Comparison of ENCODE assay signal across 15 cellular contexts in the genomic region with DNA sequence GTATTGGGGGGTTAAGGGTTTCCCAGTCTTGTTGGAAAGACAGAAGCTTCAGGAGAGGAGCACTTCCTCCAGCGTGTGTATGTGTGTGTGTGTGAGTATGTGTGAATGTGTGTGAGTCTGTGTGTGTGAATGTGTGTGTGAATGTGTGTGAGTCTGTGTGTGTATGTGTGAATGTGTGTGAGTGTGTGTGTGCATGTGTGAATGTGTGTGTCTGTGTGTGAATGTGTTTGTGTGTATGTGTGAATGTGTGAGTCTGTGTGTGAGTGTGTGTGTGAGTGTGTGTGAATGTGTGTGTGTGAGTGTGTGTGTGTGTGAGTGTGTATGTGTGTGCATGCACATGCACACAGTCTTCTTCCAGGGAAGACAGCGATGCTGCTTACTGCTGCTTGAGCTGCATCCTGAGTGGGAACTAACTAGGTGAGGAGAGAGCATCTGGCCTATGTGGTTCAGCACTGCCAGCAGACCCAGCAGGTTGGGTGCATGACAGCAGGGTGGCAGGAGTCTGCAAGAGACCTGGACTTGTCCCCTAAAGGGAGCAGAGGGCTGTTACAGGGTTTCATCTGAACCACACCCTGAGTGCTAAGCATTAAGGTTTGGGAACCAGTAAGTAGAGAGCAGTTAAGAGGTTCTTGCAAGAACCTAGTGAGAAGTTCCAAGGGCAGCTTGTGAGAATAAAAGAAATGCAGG. TPM values are rescaled to one million over a fixed set of nuclear protein-coding genes. Genes with fewer than 3 reads are reported as not detected.
DNase-seq lines count a peak whose midpoint lies in the region; ATAC-seq lines count a peak whose summit lies in the region.
"Had no signal": no experiment of that assay in that cellular context is flagged by ENCODE, and none has a peak within 500 bp of the region (broad histone marks: within the 10 kb centered on the region; RNA-seq: fewer than 3 reads in every experiment).

No MANE protein-coding gene starts in this region.

- peak; percentile 25 to 61 for ATAC-seq in activated naive CD4-positive, alpha-beta T cell treated with anti-CD3 and anti-CD28 coated beads, Interleukin-2, amount 50 U/mL, for 72 hours
- ATAC-seq in memory B cell (ENCODE audit: low read depth) (no peak), HG02798 (IDR thresholded peaks at IDR 0.05; ENCODE audit: poor library complexity, unreplicated experiment) (no peak), HG03175 (IDR thresholded peaks at IDR 0.05; ENCODE audit: unreplicated experiment) (no peak)

- H3K27me3 Mint-ChIP-seq in memory B cell = no peaks in the 10 kb centered on the region

- peaks cover 13 to 31% of the 10 kb centered on the region in 2 donors for H3K36me3 Mint-ChIP-seq in activated naive CD4-positive, alpha-beta T cell treated with anti-CD3 and anti-CD28 coated beads, Interleukin-2, amount 50 U/mL, for 72 hours
- H3K36me3 Mint-ChIP-seq in memory B cell = peaks cover 17% of the 10 kb centered on the region
- H3K36me3 Mint-ChIP-seq: mesothelial cell of epicardium had no signal

- peaks cover 9 to 11% of the 10 kb centered on the region in 2 donors for H3K9me3 Mint-ChIP-seq in activated naive CD4-positive, alpha-beta T cell treated with anti-CD3 and anti-CD28 coated beads, Interleukin-2, amount 50 U/mL, for 72 hours
- H3K9me3 Mint-ChIP-seq in memory B cell = no peaks in the 10 kb centered on the region
- H3K9me3 Mint-ChIP-seq: mesothelial cell of epicardium had no signal

- H3K4me1 Mint-ChIP-seq in memory B cell = peaks cover 20% of the 10 kb centered on the region

- H3K4me3 Mint-ChIP-seq in memory B cell = no peak overlapping the region
- H3K4me3 Mint-ChIP-seq: mesothelial cell of epicardium had no signal

- H3K27ac Mint-ChIP-seq in activated naive CD4-positive, alpha-beta T cell treated with anti-CD3 and anti-CD28 coated beads, Interleukin-2, amount 50 U/mL, for 72 hours = peak overlapping the region; percentile 2 to 83
- peak overlapping the region; percentile 9 for H3K27ac Mint-ChIP-seq in memory B cell
- H3K27ac Mint-ChIP-seq: mesothelial cell of epicardium had no signal

- peak in 1 of 2 donors; percentile 49 for DNase-seq in activated naive CD4-positive, alpha-beta T cell treated with anti-CD3 and anti-CD28 coated beads, Interleukin-2, amount 50 U/mL, for 72 hours (ENCODE audit: low spot score in 2 of 2)
- no peak for DNase-seq in activated naive CD4-positive, alpha-beta T cell treated with anti-CD3 and anti-CD28 coated beads, Interleukin-2, amount 50 U/mL, for 16 hours
- DNase-seq in activated CD8-positive, alpha-beta memory T cell treated with anti-CD3 and anti-CD28 coated beads, Interleukin-2, amount 50 U/mL, for 48 hours = peak; percentile 60
- DNase-seq in memory B cell (ENCODE audit: low spot score in 2 of 2) (no peak), kidney tubule cell (ENCODE audit: low spot score) (no peak), hippocampal formation (lab: John Stamatoyannopoulos, UW) (no peak)
- DNase-seq: AML-193; caudate nucleus; Kasumi-1; NCI-H2107; stimulated activated CD4-positive, alpha-beta T cell treated with anti-CD3 and anti-CD28 coated beads, Interleukin-1b, Interleukin-23, amount 100 ng/mL, for 48 hours; stimulated activated naive CD4-positive, alpha-beta T cell had no signal

RNA-seq across cellular contexts. Expression of gene CCND3, which starts 22.7 kb away (rescaled TPM):
- 100 to 1,000 TPM; 610 to 723 TPM for total RNA-seq in activated naive CD4-positive, alpha-beta T cell treated with anti-CD3 and anti-CD28 coated beads, Interleukin-2, amount 50 U/mL, for 72 hours

RNA-seq across cellular contexts. Expression of gene BYSL, which starts 43.0 kb away (rescaled TPM):
- 10 to 100 TPM; 38.1 to 47.6 TPM for total RNA-seq in activated naive CD4-positive, alpha-beta T cell treated with anti-CD3 and anti-CD28 coated beads, Interleukin-2, amount 50 U/mL, for 72 hours

RNA-seq across cellular contexts. Expression of gene MED20, which starts 43.4 kb away (rescaled TPM):
- total RNA-seq in activated naive CD4-positive, alpha-beta T cell treated with anti-CD3 and anti-CD28 coated beads, Interleukin-2, amount 50 U/mL, for 72 hours = 10 to 100 TPM; 18.5 to 24.2 TPM

Comparison
In these comparisons a context has a peak if more than half of its experiments do, and no peak if none do; other contexts are left out.
1. ATAC-seq: peak in activated naive CD4-positive, alpha-beta T cell treated with anti-CD3 and anti-CD28 coated beads, Interleukin-2, amount 50 U/mL, for 72 hours (2 of 2); none in memory B cell (single experiment), HG02798 (single experiment) and HG03175 (single experiment).